ENCODE assay signal across 11 cellular contexts in genomic region chr3:64451283-64452012, GRCh38.
DNase-seq lines count a peak whose midpoint lies in the region; ATAC-seq and TF ChIP-seq lines count a peak whose summit lies in the region.
"Had no signal": no experiment of that assay in that cellular context is flagged by ENCODE, and none has a peak within 500 bp of the region (broad histone marks: within the 10 kb centered on the region; RNA-seq: fewer than 3 reads in every experiment).

No MANE protein-coding gene starts in this region.

- H3K9me3 ChIP-seq in heart left ventricle (no peaks in the 10 kb centered on the region), right atrium auricular region (no peaks in the 10 kb centered on the region)
- H3K9me3 ChIP-seq: Caco-2 had no signal

- TF ChIP-seq CTCF in heart left ventricle (IDR thresholded peaks at IDR 0.05): no peak
- no peak for TF ChIP-seq CTCF in right atrium auricular region (IDR thresholded peaks at IDR 0.05)

- intact Hi-C loops in heart left ventricle (cut with DNase I): no loop called here
- intact Hi-C loops in left ventricle myocardium superior (cut with micrococcal nuclease): no loop called here

- no peak for TF ChIP-seq POLR2A in heart left ventricle (IDR thresholded peaks at IDR 0.05)

- H3K4me3 ChIP-seq in heart left ventricle (no peak overlapping the region), right atrium auricular region (no peak overlapping the region)

- DNase-seq in DMS79 (lab: John Stamatoyannopoulos, UW) (peak; percentile 36), DMS79 treated with DMSO at 0.1 percent for 48 hours (lab: John Stamatoyannopoulos, UW) (no peak), heart left ventricle (no peak), right atrium auricular region (ENCODE audit: low spot score) (no peak), left ventricle myocardium superior (no peak)
- DNase-seq in activated T-cell treated with anti-CD3 and anti-CD28 coated beads, Interleukin-2, amount 50 U/mL, for 1 hour: no peak
- DNase-seq: Caco-2; CD8-positive, alpha-beta memory T cell had no signal

- H3K27ac ChIP-seq in heart left ventricle: no peak overlapping the region
- no peak overlapping the region for H3K27ac ChIP-seq in right atrium auricular region
- H3K27ac ChIP-seq: 22Rv1 had no signal

- no peaks in the 10 kb centered on the region for H3K36me3 ChIP-seq in heart left ventricle
- no peaks in the 10 kb centered on the region for H3K36me3 ChIP-seq in right atrium auricular region

- H3K27me3 ChIP-seq in heart left ventricle: peaks cover 0 to 4% (median 0%) of the 10 kb centered on the region in 9 donors
- H3K27me3 ChIP-seq in right atrium auricular region: no peaks in the 10 kb centered on the region

- H3K4me1 ChIP-seq in heart left ventricle (no peaks in the 10 kb centered on the region), right atrium auricular region (no peaks in the 10 kb centered on the region)

- peak in 3 of 4 donors; percentile 48 to 69 (median 69) for ATAC-seq in heart left ventricle
- peak; percentile 48 for ATAC-seq in left ventricle myocardium superior
- ATAC-seq in GM21825 (IDR thresholded peaks at IDR 0.05; ENCODE audit: unreplicated experiment): no peak
- ATAC-seq: HCT116 had no signal

- 63 to 90% (median 84%) methylated on average over 6 of the region's 6 CpGs for WGBS in heart left ventricle, 4 donors
